Comparison of ENCODE assay signal across 1 cellular context in the genomic region with DNA sequence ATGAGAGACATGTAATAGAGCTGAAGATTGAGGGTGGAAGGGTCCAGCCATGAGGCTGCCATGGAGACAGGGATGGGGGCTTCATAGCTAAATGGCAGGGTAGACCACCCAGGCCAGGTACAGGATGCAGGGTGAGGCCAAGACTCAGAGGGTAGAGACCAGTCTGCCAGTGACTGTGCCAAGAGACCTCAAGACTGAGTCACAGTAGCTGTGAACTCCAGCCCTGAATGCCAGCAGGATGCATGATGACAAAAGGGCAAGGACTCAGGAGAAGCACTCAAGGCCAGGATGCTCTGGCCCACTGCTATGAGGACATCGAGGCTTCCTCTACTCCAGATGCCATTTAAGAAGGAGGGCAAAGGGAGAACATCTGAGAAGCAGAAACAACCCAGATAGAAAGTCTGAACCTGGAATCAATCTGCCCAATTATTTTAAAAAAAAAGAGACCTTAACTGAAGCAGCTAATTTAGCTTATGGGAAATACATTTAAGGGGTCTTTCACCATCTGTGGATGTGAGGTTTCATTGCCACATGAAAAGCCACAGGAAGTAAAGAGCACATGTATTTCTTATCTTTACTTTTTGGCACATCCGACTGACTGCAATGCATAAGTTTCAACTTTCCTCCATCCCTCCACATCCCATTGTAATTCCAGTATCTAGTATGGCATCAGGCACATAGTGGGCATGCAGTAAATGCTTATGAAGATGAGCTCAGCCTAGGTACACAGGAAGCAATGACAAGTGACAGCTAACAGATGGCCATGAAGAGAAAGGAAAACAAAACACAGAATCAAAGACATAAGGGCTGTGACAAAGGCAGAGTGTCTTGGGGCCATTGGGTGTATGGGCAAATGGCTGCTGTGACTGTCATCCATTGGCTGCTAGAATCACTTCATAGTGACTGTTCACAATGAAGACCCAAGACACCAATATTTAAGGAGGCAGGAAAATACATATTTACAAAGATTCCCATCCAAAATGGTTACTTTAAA.
TF ChIP-seq lines count a peak whose summit lies in the region.

No MANE protein-coding gene starts in this region.

TF ChIP-seq in GM23338, 12 proteins besides CTCF, POLR2A, EP300 and RAD21:
- TF ChIP-seq ZNF114 (CRISPR knock-in tag; IDR thresholded peaks at IDR 0.05) (no peak), NANOG (IDR thresholded peaks at IDR 0.05; ENCODE audit: borderline replicate concordance) (no peak)
- TF ChIP-seq, protein P1, sequence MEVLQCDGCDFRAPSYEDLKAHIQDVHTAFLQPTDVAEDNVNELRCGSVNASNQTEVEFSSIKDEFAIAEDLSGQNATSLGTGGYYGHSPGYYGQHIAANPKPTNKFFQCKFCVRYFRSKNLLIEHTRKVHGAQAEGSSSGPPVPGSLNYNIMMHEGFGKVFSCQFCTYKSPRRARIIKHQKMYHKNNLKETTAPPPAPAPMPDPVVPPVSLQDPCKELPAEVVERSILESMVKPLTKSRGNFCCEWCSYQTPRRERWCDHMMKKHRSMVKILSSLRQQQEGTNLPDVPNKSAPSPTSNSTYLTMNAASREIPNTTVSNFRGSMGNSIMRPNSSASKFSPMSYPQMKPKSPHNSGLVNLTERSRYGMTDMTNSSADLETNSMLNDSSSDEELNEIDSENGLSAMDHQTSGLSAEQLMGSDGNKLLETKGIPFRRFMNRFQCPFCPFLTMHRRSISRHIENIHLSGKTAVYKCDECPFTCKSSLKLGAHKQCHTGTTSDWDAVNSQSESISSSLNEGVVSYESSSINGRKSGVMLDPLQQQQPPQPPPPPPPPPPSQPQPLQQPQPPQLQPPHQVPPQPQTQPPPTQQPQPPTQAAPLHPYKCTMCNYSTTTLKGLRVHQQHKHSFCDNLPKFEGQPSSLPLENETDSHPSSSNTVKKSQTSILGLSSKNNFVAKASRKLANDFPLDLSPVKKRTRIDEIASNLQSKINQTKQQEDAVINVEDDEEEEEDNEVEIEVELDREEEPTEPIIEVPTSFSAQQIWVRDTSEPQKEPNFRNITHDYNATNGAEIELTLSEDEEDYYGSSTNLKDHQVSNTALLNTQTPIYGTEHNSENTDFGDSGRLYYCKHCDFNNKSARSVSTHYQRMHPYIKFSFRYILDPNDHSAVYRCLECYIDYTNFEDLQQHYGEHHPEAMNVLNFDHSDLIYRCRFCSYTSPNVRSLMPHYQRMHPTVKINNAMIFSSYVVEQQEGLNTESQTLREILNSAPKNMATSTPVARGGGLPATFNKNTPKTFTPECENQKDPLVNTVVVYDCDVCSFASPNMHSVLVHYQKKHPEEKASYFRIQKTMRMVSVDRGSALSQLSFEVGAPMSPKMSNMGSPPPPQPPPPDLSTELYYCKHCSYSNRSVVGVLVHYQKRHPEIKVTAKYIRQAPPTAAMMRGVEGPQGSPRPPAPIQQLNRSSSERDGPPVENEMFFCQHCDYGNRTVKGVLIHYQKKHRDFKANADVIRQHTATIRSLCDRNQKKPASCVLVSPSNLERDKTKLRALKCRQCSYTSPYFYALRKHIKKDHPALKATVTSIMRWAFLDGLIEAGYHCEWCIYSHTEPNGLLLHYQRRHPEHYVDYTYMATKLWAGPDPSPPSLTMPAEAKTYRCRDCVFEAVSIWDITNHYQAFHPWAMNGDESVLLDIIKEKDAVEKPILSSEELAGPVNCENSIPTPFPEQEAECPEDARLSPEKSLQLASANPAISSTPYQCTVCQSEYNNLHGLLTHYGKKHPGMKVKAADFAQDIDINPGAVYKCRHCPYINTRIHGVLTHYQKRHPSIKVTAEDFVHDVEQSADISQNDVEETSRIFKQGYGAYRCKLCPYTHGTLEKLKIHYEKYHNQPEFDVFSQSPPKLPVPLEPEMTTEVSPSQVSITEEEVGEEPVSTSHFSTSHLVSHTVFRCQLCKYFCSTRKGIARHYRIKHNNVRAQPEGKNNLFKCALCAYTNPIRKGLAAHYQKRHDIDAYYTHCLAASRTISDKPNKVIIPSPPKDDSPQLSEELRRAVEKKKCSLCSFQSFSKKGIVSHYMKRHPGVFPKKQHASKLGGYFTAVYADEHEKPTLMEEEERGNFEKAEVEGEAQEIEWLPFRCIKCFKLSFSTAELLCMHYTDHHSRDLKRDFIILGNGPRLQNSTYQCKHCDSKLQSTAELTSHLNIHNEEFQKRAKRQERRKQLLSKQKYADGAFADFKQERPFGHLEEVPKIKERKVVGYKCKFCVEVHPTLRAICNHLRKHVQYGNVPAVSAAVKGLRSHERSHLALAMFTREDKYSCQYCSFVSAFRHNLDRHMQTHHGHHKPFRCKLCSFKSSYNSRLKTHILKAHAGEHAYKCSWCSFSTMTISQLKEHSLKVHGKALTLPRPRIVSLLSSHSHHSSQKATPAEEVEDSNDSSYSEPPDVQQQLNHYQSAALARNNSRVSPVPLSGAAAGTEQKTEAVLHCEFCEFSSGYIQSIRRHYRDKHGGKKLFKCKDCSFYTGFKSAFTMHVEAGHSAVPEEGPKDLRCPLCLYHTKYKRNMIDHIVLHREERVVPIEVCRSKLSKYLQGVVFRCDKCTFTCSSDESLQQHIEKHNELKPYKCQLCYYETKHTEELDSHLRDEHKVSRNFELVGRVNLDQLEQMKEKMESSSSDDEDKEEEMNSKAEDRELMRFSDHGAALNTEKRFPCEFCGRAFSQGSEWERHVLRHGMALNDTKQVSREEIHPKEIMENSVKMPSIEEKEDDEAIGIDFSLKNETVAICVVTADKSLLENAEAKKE (CRISPR knock-in tag; IDR thresholded peaks at IDR 0.05): no peak
- TF ChIP-seq, protein P2, sequence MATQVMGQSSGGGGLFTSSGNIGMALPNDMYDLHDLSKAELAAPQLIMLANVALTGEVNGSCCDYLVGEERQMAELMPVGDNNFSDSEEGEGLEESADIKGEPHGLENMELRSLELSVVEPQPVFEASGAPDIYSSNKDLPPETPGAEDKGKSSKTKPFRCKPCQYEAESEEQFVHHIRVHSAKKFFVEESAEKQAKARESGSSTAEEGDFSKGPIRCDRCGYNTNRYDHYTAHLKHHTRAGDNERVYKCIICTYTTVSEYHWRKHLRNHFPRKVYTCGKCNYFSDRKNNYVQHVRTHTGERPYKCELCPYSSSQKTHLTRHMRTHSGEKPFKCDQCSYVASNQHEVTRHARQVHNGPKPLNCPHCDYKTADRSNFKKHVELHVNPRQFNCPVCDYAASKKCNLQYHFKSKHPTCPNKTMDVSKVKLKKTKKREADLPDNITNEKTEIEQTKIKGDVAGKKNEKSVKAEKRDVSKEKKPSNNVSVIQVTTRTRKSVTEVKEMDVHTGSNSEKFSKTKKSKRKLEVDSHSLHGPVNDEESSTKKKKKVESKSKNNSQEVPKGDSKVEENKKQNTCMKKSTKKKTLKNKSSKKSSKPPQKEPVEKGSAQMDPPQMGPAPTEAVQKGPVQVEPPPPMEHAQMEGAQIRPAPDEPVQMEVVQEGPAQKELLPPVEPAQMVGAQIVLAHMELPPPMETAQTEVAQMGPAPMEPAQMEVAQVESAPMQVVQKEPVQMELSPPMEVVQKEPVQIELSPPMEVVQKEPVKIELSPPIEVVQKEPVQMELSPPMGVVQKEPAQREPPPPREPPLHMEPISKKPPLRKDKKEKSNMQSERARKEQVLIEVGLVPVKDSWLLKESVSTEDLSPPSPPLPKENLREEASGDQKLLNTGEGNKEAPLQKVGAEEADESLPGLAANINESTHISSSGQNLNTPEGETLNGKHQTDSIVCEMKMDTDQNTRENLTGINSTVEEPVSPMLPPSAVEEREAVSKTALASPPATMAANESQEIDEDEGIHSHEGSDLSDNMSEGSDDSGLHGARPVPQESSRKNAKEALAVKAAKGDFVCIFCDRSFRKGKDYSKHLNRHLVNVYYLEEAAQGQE (IDR thresholded peaks at IDR 0.05; ENCODE audit: unreplicated experiment): no peak
